Comparison of ENCODE assay signal across 8 cellular contexts in the genomic region with DNA sequence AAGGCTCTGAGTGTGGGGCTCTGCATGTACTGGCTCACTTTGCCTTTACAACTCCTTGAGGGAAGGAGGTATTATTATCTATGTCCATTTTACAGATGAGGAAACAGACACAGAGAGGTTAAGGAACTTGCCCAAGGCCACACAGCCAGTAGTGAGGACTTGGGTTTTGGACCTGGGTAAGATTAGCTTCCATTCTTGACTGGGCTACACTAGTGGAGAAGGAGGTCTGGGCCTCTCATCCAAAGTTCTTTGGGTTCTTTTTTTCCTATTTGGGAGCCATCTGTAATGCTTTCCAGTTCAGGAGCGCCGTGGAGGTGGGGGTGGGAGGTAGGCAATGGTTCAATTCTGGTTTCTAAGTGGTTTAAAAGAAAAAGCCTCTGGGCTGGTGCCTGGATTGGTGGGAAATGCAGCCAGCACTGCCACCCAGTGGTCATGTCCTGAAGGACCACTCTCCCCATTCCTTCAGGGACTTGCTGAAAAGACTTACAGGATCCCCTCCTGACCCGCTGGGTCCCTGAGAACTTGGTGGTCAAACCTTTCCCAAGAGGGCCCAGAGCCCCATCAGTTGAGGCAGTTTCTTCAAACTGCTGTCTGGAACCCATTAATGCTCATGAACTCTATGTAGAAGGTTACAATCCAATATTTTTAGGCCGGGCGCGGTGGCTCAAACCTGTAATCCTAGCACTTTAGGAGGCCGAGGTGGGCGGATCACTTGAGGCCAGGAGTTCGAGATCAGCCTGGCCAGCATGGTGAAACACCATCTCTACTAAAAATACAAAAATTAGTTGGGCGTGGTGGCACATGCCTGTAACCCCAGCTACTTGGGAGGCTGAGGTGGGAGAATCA. TPM values are rescaled to one million over a fixed set of nuclear protein-coding genes. Genes with fewer than 3 reads are reported as not detected.
A peak's percentile ranks its signal among the peaks of the same experiment; 100 is the strongest.
DNase-seq lines count a peak whose midpoint lies in the region; ATAC-seq and TF ChIP-seq lines count a peak whose summit lies in the region.

No MANE protein-coding gene starts in this region.

- peak; percentile 67 for DNase-seq in SIG-M5 treated with dmso at 0.1 percent for 504 hours (lab: John Stamatoyannopoulos, UW; ENCODE audit: unreplicated experiment)
- no peak for DNase-seq in SIG-M5 (lab: John Stamatoyannopoulos, UW)
- DNase-seq in NCI-H2227 (lab: John Stamatoyannopoulos, UW; ENCODE audit: unreplicated experiment): peak; percentile 77
- peak; percentile 45 to 69 for DNase-seq in activated CD4-positive, alpha-beta T cell treated with anti-CD3 and anti-CD28 coated beads for 4 hours
- peak; percentile 48 to 80 for DNase-seq in dermis microvascular lymphatic vessel endothelial cell (ENCODE audit: low read depth in 2 of 2)
- peak; percentile 67 for DNase-seq in lung (ENCODE audit: low spot score)
- peak; percentile 39 to 45 for DNase-seq in stimulated activated CD8-positive, alpha-beta memory T cell treated with anti-CD3 and anti-CD28 coated beads, Interleukin-15, amount 100 ng/mL, for 48 hours (ENCODE audit: low read depth in 2 of 2)

- no peaks in the 10 kb centered on the region for H3K4me1 ChIP-seq in lung (ENCODE audit: control insufficient read depth in 2 of 2, insufficient read depth in 2 of 2, low read length in 2 of 2)

- WGBS in lung, 2 donors: 62 to 65% methylated on average over 10 of the region's 10 CpGs

- no peaks in the 10 kb centered on the region for H3K9me3 ChIP-seq in lung (ENCODE audit: control insufficient read depth in 2 of 2, insufficient read depth in 1 of 2, low read length in 1 of 2)

- peak; percentile 81 for ATAC-seq in HG02885 (IDR thresholded peaks at IDR 0.05; ENCODE audit: poor library complexity, unreplicated experiment)
- peak; percentile 77 for ATAC-seq in lung (ENCODE audit: insufficient read depth, low FRiP score)

- TF ChIP-seq CTCF in lung (IDR thresholded peaks at IDR 0.05; ENCODE audit: control extremely low read depth, extremely low read depth): peak; percentile 78

- no peak overlapping the region for H3K27ac ChIP-seq in lung (ENCODE audit: low read depth in 1 of 2, low read length in 1 of 2)

- no peak overlapping the region for H3K4me3 ChIP-seq in lung

- no peaks in the 10 kb centered on the region for H3K27me3 ChIP-seq in lung (ENCODE audit: control insufficient read depth, insufficient read depth)

- no peaks in the 10 kb centered on the region for H3K36me3 ChIP-seq in lung (ENCODE audit: control insufficient read depth in 2 of 2, insufficient read depth in 2 of 2, low read length in 2 of 2)

RNA-seq across cellular contexts. Expression of a gene that starts 38.6 kb away (rescaled TPM):
- not detected in 2 replicates for total RNA-seq in dermis microvascular lymphatic vessel endothelial cell
- total RNA-seq in lung: not detected
- polyA plus RNA-seq in lung: not detected

RNA-seq across cellular contexts. Expression of a gene that starts 50.3 kb away (rescaled TPM):
- 11.2 and 12.1 TPM in 2 replicates for total RNA-seq in dermis microvascular lymphatic vessel endothelial cell
- total RNA-seq in lung: 10 to 100 TPM; 10.8 to 19.5 TPM
- polyA plus RNA-seq in lung: 10 to 100 TPM; 15.0 to 16.8 TPM

RNA-seq across cellular contexts. Expression of a gene that starts 51.0 kb away (rescaled TPM):
- 41.6 and 73.7 TPM in 2 replicates for total RNA-seq in dermis microvascular lymphatic vessel endothelial cell
- 10 to 100 TPM; 11.0 to 23.8 TPM for total RNA-seq in lung
- 10 to 100 TPM; 10.0 to 12.7 TPM for polyA plus RNA-seq in lung
